In the genomic region with DNA sequence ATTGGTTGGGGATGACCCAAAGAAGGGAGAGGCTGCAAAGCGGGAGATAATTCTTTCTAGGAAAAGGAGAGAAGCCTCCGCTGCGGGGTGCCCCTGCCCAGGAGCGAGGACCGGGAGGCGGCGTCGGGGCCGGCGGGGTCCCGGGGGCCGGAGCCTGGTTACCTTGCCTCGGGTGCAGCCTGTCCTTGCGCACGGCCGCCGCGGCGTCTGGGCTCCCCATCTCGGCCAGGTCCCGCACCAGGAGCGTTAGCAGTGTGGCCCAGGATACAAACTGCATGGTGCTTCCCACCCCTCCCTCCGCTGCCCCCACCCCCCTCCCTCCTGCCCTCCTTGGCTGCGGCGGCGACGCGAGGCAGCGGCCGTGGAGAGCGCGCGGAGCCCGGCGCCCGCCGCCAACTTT, we compare ENCODE assay signal across 1 cellular context.
TF ChIP-seq lines count a peak whose summit lies in the region.

No MANE protein-coding gene starts in this region.

TF ChIP-seq in GM23338, 12 proteins besides CTCF, POLR2A, EP300 and RAD21 (continued from another document):
- TF ChIP-seq, protein P1, sequence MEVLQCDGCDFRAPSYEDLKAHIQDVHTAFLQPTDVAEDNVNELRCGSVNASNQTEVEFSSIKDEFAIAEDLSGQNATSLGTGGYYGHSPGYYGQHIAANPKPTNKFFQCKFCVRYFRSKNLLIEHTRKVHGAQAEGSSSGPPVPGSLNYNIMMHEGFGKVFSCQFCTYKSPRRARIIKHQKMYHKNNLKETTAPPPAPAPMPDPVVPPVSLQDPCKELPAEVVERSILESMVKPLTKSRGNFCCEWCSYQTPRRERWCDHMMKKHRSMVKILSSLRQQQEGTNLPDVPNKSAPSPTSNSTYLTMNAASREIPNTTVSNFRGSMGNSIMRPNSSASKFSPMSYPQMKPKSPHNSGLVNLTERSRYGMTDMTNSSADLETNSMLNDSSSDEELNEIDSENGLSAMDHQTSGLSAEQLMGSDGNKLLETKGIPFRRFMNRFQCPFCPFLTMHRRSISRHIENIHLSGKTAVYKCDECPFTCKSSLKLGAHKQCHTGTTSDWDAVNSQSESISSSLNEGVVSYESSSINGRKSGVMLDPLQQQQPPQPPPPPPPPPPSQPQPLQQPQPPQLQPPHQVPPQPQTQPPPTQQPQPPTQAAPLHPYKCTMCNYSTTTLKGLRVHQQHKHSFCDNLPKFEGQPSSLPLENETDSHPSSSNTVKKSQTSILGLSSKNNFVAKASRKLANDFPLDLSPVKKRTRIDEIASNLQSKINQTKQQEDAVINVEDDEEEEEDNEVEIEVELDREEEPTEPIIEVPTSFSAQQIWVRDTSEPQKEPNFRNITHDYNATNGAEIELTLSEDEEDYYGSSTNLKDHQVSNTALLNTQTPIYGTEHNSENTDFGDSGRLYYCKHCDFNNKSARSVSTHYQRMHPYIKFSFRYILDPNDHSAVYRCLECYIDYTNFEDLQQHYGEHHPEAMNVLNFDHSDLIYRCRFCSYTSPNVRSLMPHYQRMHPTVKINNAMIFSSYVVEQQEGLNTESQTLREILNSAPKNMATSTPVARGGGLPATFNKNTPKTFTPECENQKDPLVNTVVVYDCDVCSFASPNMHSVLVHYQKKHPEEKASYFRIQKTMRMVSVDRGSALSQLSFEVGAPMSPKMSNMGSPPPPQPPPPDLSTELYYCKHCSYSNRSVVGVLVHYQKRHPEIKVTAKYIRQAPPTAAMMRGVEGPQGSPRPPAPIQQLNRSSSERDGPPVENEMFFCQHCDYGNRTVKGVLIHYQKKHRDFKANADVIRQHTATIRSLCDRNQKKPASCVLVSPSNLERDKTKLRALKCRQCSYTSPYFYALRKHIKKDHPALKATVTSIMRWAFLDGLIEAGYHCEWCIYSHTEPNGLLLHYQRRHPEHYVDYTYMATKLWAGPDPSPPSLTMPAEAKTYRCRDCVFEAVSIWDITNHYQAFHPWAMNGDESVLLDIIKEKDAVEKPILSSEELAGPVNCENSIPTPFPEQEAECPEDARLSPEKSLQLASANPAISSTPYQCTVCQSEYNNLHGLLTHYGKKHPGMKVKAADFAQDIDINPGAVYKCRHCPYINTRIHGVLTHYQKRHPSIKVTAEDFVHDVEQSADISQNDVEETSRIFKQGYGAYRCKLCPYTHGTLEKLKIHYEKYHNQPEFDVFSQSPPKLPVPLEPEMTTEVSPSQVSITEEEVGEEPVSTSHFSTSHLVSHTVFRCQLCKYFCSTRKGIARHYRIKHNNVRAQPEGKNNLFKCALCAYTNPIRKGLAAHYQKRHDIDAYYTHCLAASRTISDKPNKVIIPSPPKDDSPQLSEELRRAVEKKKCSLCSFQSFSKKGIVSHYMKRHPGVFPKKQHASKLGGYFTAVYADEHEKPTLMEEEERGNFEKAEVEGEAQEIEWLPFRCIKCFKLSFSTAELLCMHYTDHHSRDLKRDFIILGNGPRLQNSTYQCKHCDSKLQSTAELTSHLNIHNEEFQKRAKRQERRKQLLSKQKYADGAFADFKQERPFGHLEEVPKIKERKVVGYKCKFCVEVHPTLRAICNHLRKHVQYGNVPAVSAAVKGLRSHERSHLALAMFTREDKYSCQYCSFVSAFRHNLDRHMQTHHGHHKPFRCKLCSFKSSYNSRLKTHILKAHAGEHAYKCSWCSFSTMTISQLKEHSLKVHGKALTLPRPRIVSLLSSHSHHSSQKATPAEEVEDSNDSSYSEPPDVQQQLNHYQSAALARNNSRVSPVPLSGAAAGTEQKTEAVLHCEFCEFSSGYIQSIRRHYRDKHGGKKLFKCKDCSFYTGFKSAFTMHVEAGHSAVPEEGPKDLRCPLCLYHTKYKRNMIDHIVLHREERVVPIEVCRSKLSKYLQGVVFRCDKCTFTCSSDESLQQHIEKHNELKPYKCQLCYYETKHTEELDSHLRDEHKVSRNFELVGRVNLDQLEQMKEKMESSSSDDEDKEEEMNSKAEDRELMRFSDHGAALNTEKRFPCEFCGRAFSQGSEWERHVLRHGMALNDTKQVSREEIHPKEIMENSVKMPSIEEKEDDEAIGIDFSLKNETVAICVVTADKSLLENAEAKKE (CRISPR knock-in tag; IDR thresholded peaks at IDR 0.05), result no peak
- TF ChIP-seq ZNF114 (CRISPR knock-in tag; IDR thresholded peaks at IDR 0.05) (no peak), EZH2 (IDR thresholded peaks at IDR 0.05; ENCODE audit: low read depth, unreplicated experiment) (peak; percentile 12), EZH2phosphoT487 (IDR thresholded peaks at IDR 0.05; ENCODE audit: unreplicated experiment) (no peak)
